1 cellular context compared by ENCODE assay signal in the genomic region with DNA sequence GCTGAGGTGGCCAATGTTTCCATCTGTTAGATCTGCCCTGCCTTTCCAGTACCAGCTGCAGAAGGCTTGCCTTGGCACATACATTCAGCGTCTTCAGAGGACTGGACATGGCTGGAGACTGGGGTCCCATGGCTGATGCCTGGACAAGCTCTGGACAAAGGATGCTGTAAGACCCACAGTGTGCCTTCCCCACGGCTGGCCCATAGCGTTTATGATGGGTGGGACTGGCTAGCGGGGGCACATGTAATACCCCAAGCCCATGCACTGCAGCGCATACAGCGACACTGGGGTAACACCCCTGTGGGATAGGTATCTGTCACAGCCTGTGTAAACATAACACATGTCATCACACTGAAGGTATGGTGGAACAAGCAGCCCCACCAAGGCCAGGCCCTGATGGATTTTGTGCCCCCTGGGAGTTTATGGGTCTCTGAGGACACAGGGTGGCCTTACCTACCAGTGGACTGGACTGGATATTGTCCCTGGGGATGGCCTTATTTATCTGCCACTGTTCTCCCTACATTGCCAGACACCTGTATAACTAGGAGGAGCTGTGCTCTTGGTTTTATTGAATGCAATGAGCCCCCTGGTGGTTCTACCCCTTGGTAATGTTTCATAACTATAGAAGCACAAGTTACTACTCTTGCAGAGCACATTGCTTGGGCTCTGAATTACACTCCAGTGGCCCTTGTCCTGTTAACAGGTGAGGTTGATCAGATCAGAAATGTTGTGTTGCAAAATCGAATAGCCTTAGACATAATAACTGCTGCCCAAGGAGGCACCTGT.
TF ChIP-seq lines count a peak whose summit lies in the region.

No MANE protein-coding gene starts in this region.

TF ChIP-seq in GM23338, 12 proteins besides CTCF, POLR2A, EP300 and RAD21 (continued from another document):
- TF ChIP-seq, protein P1, sequence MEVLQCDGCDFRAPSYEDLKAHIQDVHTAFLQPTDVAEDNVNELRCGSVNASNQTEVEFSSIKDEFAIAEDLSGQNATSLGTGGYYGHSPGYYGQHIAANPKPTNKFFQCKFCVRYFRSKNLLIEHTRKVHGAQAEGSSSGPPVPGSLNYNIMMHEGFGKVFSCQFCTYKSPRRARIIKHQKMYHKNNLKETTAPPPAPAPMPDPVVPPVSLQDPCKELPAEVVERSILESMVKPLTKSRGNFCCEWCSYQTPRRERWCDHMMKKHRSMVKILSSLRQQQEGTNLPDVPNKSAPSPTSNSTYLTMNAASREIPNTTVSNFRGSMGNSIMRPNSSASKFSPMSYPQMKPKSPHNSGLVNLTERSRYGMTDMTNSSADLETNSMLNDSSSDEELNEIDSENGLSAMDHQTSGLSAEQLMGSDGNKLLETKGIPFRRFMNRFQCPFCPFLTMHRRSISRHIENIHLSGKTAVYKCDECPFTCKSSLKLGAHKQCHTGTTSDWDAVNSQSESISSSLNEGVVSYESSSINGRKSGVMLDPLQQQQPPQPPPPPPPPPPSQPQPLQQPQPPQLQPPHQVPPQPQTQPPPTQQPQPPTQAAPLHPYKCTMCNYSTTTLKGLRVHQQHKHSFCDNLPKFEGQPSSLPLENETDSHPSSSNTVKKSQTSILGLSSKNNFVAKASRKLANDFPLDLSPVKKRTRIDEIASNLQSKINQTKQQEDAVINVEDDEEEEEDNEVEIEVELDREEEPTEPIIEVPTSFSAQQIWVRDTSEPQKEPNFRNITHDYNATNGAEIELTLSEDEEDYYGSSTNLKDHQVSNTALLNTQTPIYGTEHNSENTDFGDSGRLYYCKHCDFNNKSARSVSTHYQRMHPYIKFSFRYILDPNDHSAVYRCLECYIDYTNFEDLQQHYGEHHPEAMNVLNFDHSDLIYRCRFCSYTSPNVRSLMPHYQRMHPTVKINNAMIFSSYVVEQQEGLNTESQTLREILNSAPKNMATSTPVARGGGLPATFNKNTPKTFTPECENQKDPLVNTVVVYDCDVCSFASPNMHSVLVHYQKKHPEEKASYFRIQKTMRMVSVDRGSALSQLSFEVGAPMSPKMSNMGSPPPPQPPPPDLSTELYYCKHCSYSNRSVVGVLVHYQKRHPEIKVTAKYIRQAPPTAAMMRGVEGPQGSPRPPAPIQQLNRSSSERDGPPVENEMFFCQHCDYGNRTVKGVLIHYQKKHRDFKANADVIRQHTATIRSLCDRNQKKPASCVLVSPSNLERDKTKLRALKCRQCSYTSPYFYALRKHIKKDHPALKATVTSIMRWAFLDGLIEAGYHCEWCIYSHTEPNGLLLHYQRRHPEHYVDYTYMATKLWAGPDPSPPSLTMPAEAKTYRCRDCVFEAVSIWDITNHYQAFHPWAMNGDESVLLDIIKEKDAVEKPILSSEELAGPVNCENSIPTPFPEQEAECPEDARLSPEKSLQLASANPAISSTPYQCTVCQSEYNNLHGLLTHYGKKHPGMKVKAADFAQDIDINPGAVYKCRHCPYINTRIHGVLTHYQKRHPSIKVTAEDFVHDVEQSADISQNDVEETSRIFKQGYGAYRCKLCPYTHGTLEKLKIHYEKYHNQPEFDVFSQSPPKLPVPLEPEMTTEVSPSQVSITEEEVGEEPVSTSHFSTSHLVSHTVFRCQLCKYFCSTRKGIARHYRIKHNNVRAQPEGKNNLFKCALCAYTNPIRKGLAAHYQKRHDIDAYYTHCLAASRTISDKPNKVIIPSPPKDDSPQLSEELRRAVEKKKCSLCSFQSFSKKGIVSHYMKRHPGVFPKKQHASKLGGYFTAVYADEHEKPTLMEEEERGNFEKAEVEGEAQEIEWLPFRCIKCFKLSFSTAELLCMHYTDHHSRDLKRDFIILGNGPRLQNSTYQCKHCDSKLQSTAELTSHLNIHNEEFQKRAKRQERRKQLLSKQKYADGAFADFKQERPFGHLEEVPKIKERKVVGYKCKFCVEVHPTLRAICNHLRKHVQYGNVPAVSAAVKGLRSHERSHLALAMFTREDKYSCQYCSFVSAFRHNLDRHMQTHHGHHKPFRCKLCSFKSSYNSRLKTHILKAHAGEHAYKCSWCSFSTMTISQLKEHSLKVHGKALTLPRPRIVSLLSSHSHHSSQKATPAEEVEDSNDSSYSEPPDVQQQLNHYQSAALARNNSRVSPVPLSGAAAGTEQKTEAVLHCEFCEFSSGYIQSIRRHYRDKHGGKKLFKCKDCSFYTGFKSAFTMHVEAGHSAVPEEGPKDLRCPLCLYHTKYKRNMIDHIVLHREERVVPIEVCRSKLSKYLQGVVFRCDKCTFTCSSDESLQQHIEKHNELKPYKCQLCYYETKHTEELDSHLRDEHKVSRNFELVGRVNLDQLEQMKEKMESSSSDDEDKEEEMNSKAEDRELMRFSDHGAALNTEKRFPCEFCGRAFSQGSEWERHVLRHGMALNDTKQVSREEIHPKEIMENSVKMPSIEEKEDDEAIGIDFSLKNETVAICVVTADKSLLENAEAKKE (CRISPR knock-in tag; IDR thresholded peaks at IDR 0.05), result no peak
- TF ChIP-seq CREB1 (CRISPR knock-in tag; IDR thresholded peaks at IDR 0.05; ENCODE audit: low read depth), result no peak
- TF ChIP-seq, protein P2, sequence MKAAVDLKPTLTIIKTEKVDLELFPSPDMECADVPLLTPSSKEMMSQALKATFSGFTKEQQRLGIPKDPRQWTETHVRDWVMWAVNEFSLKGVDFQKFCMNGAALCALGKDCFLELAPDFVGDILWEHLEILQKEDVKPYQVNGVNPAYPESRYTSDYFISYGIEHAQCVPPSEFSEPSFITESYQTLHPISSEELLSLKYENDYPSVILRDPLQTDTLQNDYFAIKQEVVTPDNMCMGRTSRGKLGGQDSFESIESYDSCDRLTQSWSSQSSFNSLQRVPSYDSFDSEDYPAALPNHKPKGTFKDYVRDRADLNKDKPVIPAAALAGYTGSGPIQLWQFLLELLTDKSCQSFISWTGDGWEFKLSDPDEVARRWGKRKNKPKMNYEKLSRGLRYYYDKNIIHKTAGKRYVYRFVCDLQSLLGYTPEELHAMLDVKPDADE (IDR thresholded peaks at IDR 0.05), result no peak
